In genomic region chr17:80328620-80329380, GRCh38 we compare ENCODE assay signal across 17 cellular contexts.
DNase-seq lines count a peak whose midpoint lies in the region; ATAC-seq, FAIRE-seq and TF ChIP-seq lines count a peak whose summit lies in the region.
"Had no signal": no experiment of that assay in that cellular context is flagged by ENCODE, and none has a peak within 500 bp of the region (broad histone marks: within the 10 kb centered on the region; RNA-seq: fewer than 3 reads in every experiment).

No MANE protein-coding gene starts in this region.

- peaks cover 91% of the 10 kb centered on the region for H3K36me3 Mint-ChIP-seq in activated CD4-positive, alpha-beta memory T cell treated with anti-CD3 and anti-CD28 coated beads, Interleukin-2, amount 10 ng/mL, durations not matched to agents 7 days and 5 days (ENCODE audit: low read depth)

- ATAC-seq in HepG2 (no peak), right lobe of liver (no peak), HG03442 (IDR thresholded peaks at IDR 0.05; ENCODE audit: unreplicated experiment) (no peak)
- ATAC-seq: GM12878 had no signal

- WGBS in HepG2 (ENCODE audit: low lambda C conversion rate) = 96% methylated on average over 22 of the region's 22 CpGs
- WGBS in right lobe of liver (ENCODE audit: insufficient coverage, low coverage, low lambda C conversion rate, missing lambda C conversion rate) = 70% methylated on average over 20 of the region's 22 CpGs

- TF ChIP-seq CTCF in HepG2 (CRISPR knock-in tag; IDR thresholded peaks at IDR 0.05) = no peak
- TF ChIP-seq CTCF in right lobe of liver (IDR thresholded peaks at IDR 0.05) = no peak
- TF ChIP-seq CTCF in coronary artery (IDR thresholded peaks at IDR 0.05) = no peak

- H3K4me1 ChIP-seq in HepG2 (ENCODE audit: insufficient read depth, low read length) = 0 out of 2 replicates have a peak, but pooled peaks cover 8% of the 10 kb centered on the region
- H3K4me1 ChIP-seq in right lobe of liver = no peaks in the 10 kb centered on the region

- TF ChIP-seq RAD21 in HepG2 (CRISPR knock-in tag; IDR thresholded peaks at IDR 0.05) = no peak

- no peaks in the 10 kb centered on the region for H3K27me3 Mint-ChIP-seq in activated CD4-positive, alpha-beta memory T cell treated with anti-CD3 and anti-CD28 coated beads, Interleukin-2, amount 10 ng/mL, durations not matched to agents 7 days and 5 days
- H3K27me3 Mint-ChIP-seq: dendritic cell treated with granulocyte-macrophage colony-stimulating factor and Interleukin-4, amounts not matched to agents 40 ng/mL and 50 ng/mL, for 4 days had no signal

- H3K36me3 ChIP-seq in HepG2 (replicated peaks in 1 of 2; ENCODE audit: control insufficient read depth in 1 of 2, insufficient read depth in 2 of 2, low read length in 2 of 2) (peaks cover 11 to 65% of the 10 kb centered on the region in 2 experiments; a peak in 4 of 5 replicates), right lobe of liver (peaks cover 0 to 84% (median 14%) of the 10 kb centered on the region in 4 donors)
- H3K36me3 ChIP-seq: ovary had no signal

- TF ChIP-seq EP300 in HepG2 (IDR thresholded peaks at IDR 0.05; ENCODE audit: low read depth in 2 of 2, low read length in 2 of 2) = no peak
- TF ChIP-seq EP300 in HepG2 (CRISPR knock-in tag; IDR thresholded peaks at IDR 0.05; ENCODE audit: borderline replicate concordance) = no peak

- H3K9me3 ChIP-seq in HepG2 (ENCODE audit: low read length) = no peaks in the 10 kb centered on the region
- H3K9me3 ChIP-seq in right lobe of liver = no peaks in the 10 kb centered on the region
- H3K9me3 ChIP-seq: ovary had no signal

- no peaks in the 10 kb centered on the region for H3K9me3 Mint-ChIP-seq in activated CD4-positive, alpha-beta memory T cell treated with anti-CD3 and anti-CD28 coated beads, Interleukin-2, amount 10 ng/mL, durations not matched to agents 7 days and 5 days
- H3K9me3 Mint-ChIP-seq: dendritic cell treated with granulocyte-macrophage colony-stimulating factor and Interleukin-4, amounts not matched to agents 40 ng/mL and 50 ng/mL, for 4 days had no signal

- no peak overlapping the region for H2AFZ ChIP-seq in HepG2 (ENCODE audit: low read length)

- no peaks in the 10 kb centered on the region for H3K79me2 ChIP-seq in HepG2 (ENCODE audit: insufficient read depth, low read length)

- H3K4me2 ChIP-seq in HepG2 (ENCODE audit: low read depth, low read length) = no peak overlapping the region

- intact Hi-C loops in HepG2 (cut with micrococcal nuclease; ENCODE audit: unreplicated experiment) (no loop called here), right lobe of liver (cut with DNase I) (no loop called here)

- in situ Hi-C loops in HepG2 (cut with HindIII; ENCODE audit: extremely low pct_ligation_motif_present, low pct_unique_long_range_greater_than_20kb) = no loop called here

- CTCF ChIA-PET in HepG2 (lab: Yijun Ruan, JAX; ENCODE audit: low intra/inter-chr PET ratio, low total read pairs) = no interaction called here
- CTCF ChIA-PET in activated CD4-positive, alpha-beta memory T cell treated with anti-CD3 and anti-CD28 coated beads, Interleukin-2, amount 10 ng/mL, durations not matched to agents 7 days and 5 days (lab: Charles Lee) = no interaction called here

- H3K4me1 Mint-ChIP-seq in activated CD4-positive, alpha-beta memory T cell treated with anti-CD3 and anti-CD28 coated beads, Interleukin-2, amount 10 ng/mL, durations not matched to agents 7 days and 5 days = peaks cover 58% of the 10 kb centered on the region

- TF ChIP-seq POLR2A in HepG2 (IDR thresholded peaks at IDR 0.05; ENCODE audit: insufficient read depth in 1 of 2, low read depth in 2 of 2, low read length in 2 of 2) (no peak), right lobe of liver (IDR thresholded peaks at IDR 0.05) (no peak)

- H3K27me3 ChIP-seq in HepG2 (ENCODE audit: control insufficient read depth in 1 of 2, insufficient read depth in 2 of 2, low read length in 2 of 2) (no peaks in the 10 kb centered on the region), right lobe of liver (no peaks in the 10 kb centered on the region)
- H3K27me3 ChIP-seq: ovary had no signal

- DNase-seq in HepG2 (ENCODE audit: low spot score) (no peak), right lobe of liver (no peak), iris pigment epithelial cell (ENCODE audit: low read depth) (peak; percentile 8), NCI-H226 (no peak), coronary artery (ENCODE audit: low spot score) (no peak)
- no peak for DNase-seq in activated CD4-positive, alpha-beta memory T cell treated with anti-CD3 and anti-CD28 coated beads, Interleukin-2, amount 10 ng/mL, durations not matched to agents 7 days and 5 days
- DNase-seq in activated CD8-positive, alpha-beta memory T cell treated with anti-CD3 and anti-CD28 coated beads for 24 hours = no peak
- DNase-seq: NCI-H2029; NCI-H510A; SHP77; stimulated activated CD4-positive, alpha-beta T cell treated with anti-CD3 and anti-CD28 coated beads, Interleukin-2, amount 100 ng/mL, for 48 hours; T1000 had no signal

- H3K4me3 ChIP-seq in HepG2 (replicated peaks in 1 of 3; ENCODE audit: insufficient read depth in 1 of 3, low read depth in 2 of 3, low read length in 3 of 3) (no peak overlapping the region), right lobe of liver (no peak overlapping the region), coronary artery (no peak overlapping the region)
- H3K4me3 ChIP-seq: GM12878, ovary had no signal

- BruUV-seq in HepG2 (replicated peaks; lab: Mats Ljungman, UMichigan) = no TSS peak

- POLR2A ChIA-PET in HepG2 (lab: Yijun Ruan, JAX) = no interaction called here
- POLR2A ChIA-PET in activated CD4-positive, alpha-beta memory T cell treated with anti-CD3 and anti-CD28 coated beads, Interleukin-2, amount 10 ng/mL, durations not matched to agents 7 days and 5 days (lab: Charles Lee) = interaction anchor here (1.3 kb wide), 1 partner anchor 33 kb away, joined by 5 read pairs; no protein-coding TSS in a partner anchor

- no peak overlapping the region for H3K4me3 Mint-ChIP-seq in activated CD4-positive, alpha-beta memory T cell treated with anti-CD3 and anti-CD28 coated beads, Interleukin-2, amount 10 ng/mL, durations not matched to agents 7 days and 5 days
- H3K4me3 Mint-ChIP-seq: dendritic cell treated with granulocyte-macrophage colony-stimulating factor and Interleukin-4, amounts not matched to agents 40 ng/mL and 50 ng/mL, for 4 days had no signal

- H3K27ac ChIP-seq in HepG2 (ENCODE audit: extremely low read length, insufficient read depth, low read length) (no peak overlapping the region), right lobe of liver (no peak overlapping the region), coronary artery (no peak overlapping the region)
- H3K27ac ChIP-seq: ovary had no signal

- no peak for FAIRE-seq in HepG2 (lab: Jason Lieb, UNC)
- FAIRE-seq: G401.6, GM12878 had no signal

- no peak overlapping the region for H3K9ac ChIP-seq in HepG2 (ENCODE audit: insufficient read depth, low read depth, low read length)

- no peaks in the 10 kb centered on the region for H4K20me1 ChIP-seq in HepG2 (ENCODE audit: insufficient read depth, low read length)

- H3K27ac Mint-ChIP-seq in activated CD4-positive, alpha-beta memory T cell treated with anti-CD3 and anti-CD28 coated beads, Interleukin-2, amount 10 ng/mL, durations not matched to agents 7 days and 5 days = peak overlapping the region; percentile 77
- H3K27ac Mint-ChIP-seq: dendritic cell treated with granulocyte-macrophage colony-stimulating factor and Interleukin-4, amounts not matched to agents 40 ng/mL and 50 ng/mL, for 4 days had no signal

TF ChIP-seq in HepG2, 621 proteins besides CTCF, POLR2A, EP300 and RAD21:
- TF ChIP-seq NPAS2 (CRISPR knock-in tag; IDR thresholded peaks at IDR 0.05; ENCODE audit: borderline replicate concordance) (no peak), ZFP41 (CRISPR knock-in tag; IDR thresholded peaks at IDR 0.05; ENCODE audit: borderline replicate concordance) (no peak), ATF7 (IDR thresholded peaks at IDR 0.05) (0 out of 2 replicates have a peak, but pooled peaks have one; percentile 28), ATF7 (CRISPR knock-in tag; IDR thresholded peaks at IDR 0.05) (no peak), ZBTB42 (CRISPR knock-in tag; IDR thresholded peaks at IDR 0.05) (no peak), ZNF772 (CRISPR knock-in tag; IDR thresholded peaks at IDR 0.05) (no peak)
